16 cellular contexts compared by ENCODE assay signal in genomic region chr2:169193624-169194023, GRCh38.
A peak's percentile ranks its signal among the peaks of the same experiment; 100 is the strongest.
DNase-seq lines count a peak whose midpoint lies in the region; ATAC-seq, FAIRE-seq and TF ChIP-seq lines count a peak whose summit lies in the region.
"Had no signal": no experiment of that assay in that cellular context is flagged by ENCODE, and none has a peak within 500 bp of the region (broad histone marks: within the 10 kb centered on the region; RNA-seq: fewer than 3 reads in every experiment).

No MANE protein-coding gene starts in this region.

- no peaks in the 10 kb centered on the region for H3K36me3 Mint-ChIP-seq in activated CD4-positive, alpha-beta T cell treated with anti-CD3 and anti-CD28 coated beads, Interleukin-2, amount 10 ng/mL, durations not matched to agents 7 days and 5 days (ENCODE audit: low read depth)
- H3K36me3 Mint-ChIP-seq: CD8-positive, alpha-beta T cell had no signal

- H3K9me1 ChIP-seq in K562 (ENCODE audit: control insufficient read depth, insufficient read depth, low read length), result no peaks in the 10 kb centered on the region

- H3K27me3 ChIP-seq in K562 (ENCODE audit: control insufficient read depth in 2 of 2, insufficient read depth in 2 of 2, low read length in 2 of 2) (0 out of 5 replicates have a peak, but pooled peaks cover 0 to 2% of the 10 kb centered on the region in 2 experiments), uterus (no peaks in the 10 kb centered on the region)
- H3K27me3 ChIP-seq: BLaER1 treated with 17β-estradiol and CSF1 and Interleukin-3, amounts not matched to agents 10 nM and 100 nM had no signal

- in situ Hi-C loops in K562 (cut with MboI), result no loop called here

- no peak overlapping the region for H3K9ac ChIP-seq in K562 (ENCODE audit: insufficient read depth in 1 of 2, low read depth in 2 of 2, low read length in 2 of 2)
- H3K9ac ChIP-seq: BLaER1 treated with 17β-estradiol and CSF1 and Interleukin-3, amounts not matched to agents 10 nM and 100 nM; GM23248 had no signal

- H3K9me3 ChIP-seq in K562 (replicated peaks; ENCODE audit: control insufficient read depth, insufficient read depth, low read depth, low read length), result no peaks in the 10 kb centered on the region
- no peaks in the 10 kb centered on the region for H3K9me3 ChIP-seq in uterus
- H3K9me3 ChIP-seq: BLaER1 treated with 17β-estradiol and CSF1 and Interleukin-3, amounts not matched to agents 10 nM and 100 nM; HAP-1 had no signal

- no peak for TF ChIP-seq RAD21 in K562 (CRISPR knock-in tag; conservative IDR thresholded peaks at IDR 0.05 in 1 of 2, IDR thresholded peaks at IDR 0.05 in 1 of 2)

- no peak for TF ChIP-seq POLR2A in K562 (conservative IDR thresholded peaks at IDR 0.05)
- TF ChIP-seq POLR2A in uterus (IDR thresholded peaks at IDR 0.05), result no peak

- CTCF ChIA-PET in K562 (lab: Yijun Ruan, JAX; ENCODE audit: low intra/inter-chr PET ratio), result no interaction called here
- CTCF ChIA-PET in activated CD4-positive, alpha-beta T cell treated with anti-CD3 and anti-CD28 coated beads, Interleukin-2, amount 10 ng/mL, durations not matched to agents 7 days and 5 days (lab: Charles Lee), result no interaction called here

- no peaks in the 10 kb centered on the region for H4K20me1 ChIP-seq in K562 (replicated peaks; ENCODE audit: control insufficient read depth, insufficient read depth, low read length)
- H4K20me1 ChIP-seq: BLaER1 treated with 17β-estradiol and CSF1 and Interleukin-3, amounts not matched to agents 10 nM and 100 nM had no signal

- POLR2A ChIA-PET in K562 (lab: Yijun Ruan, JAX), result interaction anchor here (0.9 to 1.5 kb wide), 2 partner anchors 12 to 18 kb away, joined by 3 read pairs; no protein-coding TSS in a partner anchor
- POLR2A ChIA-PET in activated CD4-positive, alpha-beta T cell treated with anti-CD3 and anti-CD28 coated beads, Interleukin-2, amount 10 ng/mL, durations not matched to agents 7 days and 5 days (lab: Charles Lee), result no interaction called here

- H2AFZ ChIP-seq in K562 (ENCODE audit: low read depth, low read length), result no peak overlapping the region; the same call in 1 of the 2 replicates
- H2AFZ ChIP-seq: GM23248 had no signal

- no peak overlapping the region for H3K4me2 ChIP-seq in K562 (ENCODE audit: insufficient read depth, low read length)
- H3K4me2 ChIP-seq: BLaER1 treated with 17β-estradiol and CSF1 and Interleukin-3, amounts not matched to agents 10 nM and 100 nM had no signal

- no peaks in the 10 kb centered on the region for H3K9me3 Mint-ChIP-seq in activated CD4-positive, alpha-beta T cell treated with anti-CD3 and anti-CD28 coated beads, Interleukin-2, amount 10 ng/mL, durations not matched to agents 7 days and 5 days
- H3K9me3 Mint-ChIP-seq: CD8-positive, alpha-beta T cell had no signal

- H3K4me1 Mint-ChIP-seq in activated CD4-positive, alpha-beta T cell treated with anti-CD3 and anti-CD28 coated beads, Interleukin-2, amount 10 ng/mL, durations not matched to agents 7 days and 5 days, result no peaks in the 10 kb centered on the region
- H3K4me1 Mint-ChIP-seq: B cell had no signal

- no peak overlapping the region for H3K4me3 ChIP-seq in K562
- no peak overlapping the region for H3K4me3 ChIP-seq in uterus
- H3K4me3 ChIP-seq: BLaER1 treated with 17β-estradiol and CSF1 and Interleukin-3, amounts not matched to agents 10 nM and 100 nM; GM23248; HAP-1 had no signal

- TF ChIP-seq EP300 in K562 (IDR thresholded peaks at IDR 0.05; ENCODE audit: low read length), result no peak

- WGBS in K562 (ENCODE audit: insufficient coverage, low coverage, missing lambda C conversion rate), result 10% methylated on average over 5 of the region's 5 CpGs

- BruUV-seq in K562 (replicated peaks; lab: Mats Ljungman, UMichigan), result no TSS peak

- H3K27ac Mint-ChIP-seq in activated CD4-positive, alpha-beta T cell treated with anti-CD3 and anti-CD28 coated beads, Interleukin-2, amount 10 ng/mL, durations not matched to agents 7 days and 5 days, result no peak overlapping the region
- H3K27ac Mint-ChIP-seq: B cell; CD8-positive, alpha-beta T cell had no signal

- intact Hi-C loops in K562 (cut with micrococcal nuclease) (no loop called here), uterus (cut with DNase I; ENCODE audit: low total_unique reads) (no loop called here)

- no peak for FAIRE-seq in K562 (lab: Jason Lieb, UNC)
- FAIRE-seq: GM12892, GM18507 had no signal

- no peak for ATAC-seq in K562
- ATAC-seq: CD8-positive, alpha-beta T cell had no signal

- no peak overlapping the region for H3K4me3 Mint-ChIP-seq in activated CD4-positive, alpha-beta T cell treated with anti-CD3 and anti-CD28 coated beads, Interleukin-2, amount 10 ng/mL, durations not matched to agents 7 days and 5 days
- H3K4me3 Mint-ChIP-seq: B cell; CD8-positive, alpha-beta T cell had no signal

- DNase-seq in COLO829 (ENCODE audit: low spot score), result peak; percentile 42
- peak; percentile 17 for DNase-seq in NCI-H2227 treated with DMSO at 0.1 percent for 48 hours (lab: John Stamatoyannopoulos, UW)
- no peak for DNase-seq in K562 (ENCODE audit: extremely low read depth in 1 of 4, low spot score in 3 of 4)
- DNase-seq in pons (ENCODE audit: low spot score), result peak; percentile 12
- DNase-seq in uterus, result no peak
- no peak for DNase-seq in activated CD4-positive, alpha-beta T cell treated with anti-CD3 and anti-CD28 coated beads, Interleukin-2, amount 10 ng/mL, durations not matched to agents 7 days and 5 days
- DNase-seq: CD8-positive, alpha-beta T cell; DMS153; DMS79; GDM1; GM23248 had no signal

- no peaks in the 10 kb centered on the region for H3K79me2 ChIP-seq in K562 (ENCODE audit: control insufficient read depth, insufficient read depth, low read length)

- no peak for TF ChIP-seq CTCF in K562 (IDR thresholded peaks at IDR 0.05 in 2 of 3, conservative IDR thresholded peaks at IDR 0.05 in 1 of 3; ENCODE audit: insufficient read depth in 2 of 3, low read depth in 1 of 3, low read length in 3 of 3)
- TF ChIP-seq CTCF in uterus (IDR thresholded peaks at IDR 0.05), result no peak

- H3K27ac ChIP-seq in K562 (ENCODE audit: extremely low read depth, low read depth, low read length), result no peak overlapping the region
- H3K27ac ChIP-seq in uterus, result no peak overlapping the region
- H3K27ac ChIP-seq: BLaER1 treated with 17β-estradiol and CSF1 and Interleukin-3, amounts not matched to agents 10 nM and 100 nM; GM23248 had no signal

- peaks cover 15% of the 10 kb centered on the region for H3K27me3 Mint-ChIP-seq in activated CD4-positive, alpha-beta T cell treated with anti-CD3 and anti-CD28 coated beads, Interleukin-2, amount 10 ng/mL, durations not matched to agents 7 days and 5 days

- H3K36me3 ChIP-seq in K562 (ENCODE audit: control insufficient read depth, insufficient read depth, low read length) (no peaks in the 10 kb centered on the region), uterus (no peaks in the 10 kb centered on the region)
- H3K36me3 ChIP-seq: BLaER1 treated with 17β-estradiol and CSF1 and Interleukin-3, amounts not matched to agents 10 nM and 100 nM; HAP-1 had no signal

- H3K4me1 ChIP-seq in K562 (replicated peaks in 1 of 2; ENCODE audit: control insufficient read depth in 2 of 2, insufficient read depth in 2 of 2, low read length in 2 of 2), result peaks cover 0 to 28% of the 10 kb centered on the region in 2 experiments; a peak in 3 of 5 replicates
- no peaks in the 10 kb centered on the region for H3K4me1 ChIP-seq in uterus
- H3K4me1 ChIP-seq: BLaER1 treated with 17β-estradiol and CSF1 and Interleukin-3, amounts not matched to agents 10 nM and 100 nM; HAP-1 had no signal

TF ChIP-seq in K562, 482 proteins besides CTCF, POLR2A, EP300 and RAD21:
- TF ChIP-seq NONO (IDR thresholded peaks at IDR 0.05; ENCODE audit: low read depth in 2 of 2, low read length in 1 of 2), result no peak
- TF ChIP-seq CREM (IDR thresholded peaks at IDR 0.05; ENCODE audit: low read depth), result 0 out of 2 replicates have a peak, but pooled peaks have one; percentile 23

Comparison
In these comparisons a context has a peak if more than half of its experiments do, and no peak if none do; other contexts are left out.
1. DNase-seq: peak in COLO829 (single experiment), NCI-H2227 treated with DMSO at 0.1 percent for 48 hours (single experiment) and pons (single experiment); none in K562 (0 of 4), uterus (0 of 2) and activated CD4-positive, alpha-beta T cell treated with anti-CD3 and anti-CD28 coated beads, Interleukin-2, amount 10 ng/mL, durations not matched to agents 7 days and 5 days (single experiment).